8 cellular contexts compared by ENCODE assay signal in the genomic region with DNA sequence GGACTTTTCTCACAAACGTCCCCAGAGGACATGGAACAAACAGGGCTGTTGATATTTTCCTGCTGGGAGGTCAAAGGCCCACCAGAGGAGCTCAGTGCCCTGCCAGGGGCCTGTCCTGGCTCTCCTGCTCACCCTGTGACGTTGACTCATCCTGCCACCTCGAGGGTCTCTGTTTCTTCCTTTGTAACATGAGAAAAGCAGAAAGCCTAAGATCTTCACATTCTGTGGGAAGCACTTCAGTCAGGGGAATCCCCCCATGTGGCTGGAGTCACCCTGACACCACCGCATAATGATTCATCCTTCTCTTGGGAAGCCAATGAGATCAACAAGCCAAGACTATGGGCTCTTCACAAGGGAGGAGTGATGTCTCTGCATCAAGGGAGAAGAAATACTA.
A peak's percentile ranks its signal among the peaks of the same experiment; 100 is the strongest.
DNase-seq lines count a peak whose midpoint lies in the region; ATAC-seq, FAIRE-seq and TF ChIP-seq lines count a peak whose summit lies in the region.

No MANE protein-coding gene starts in this region.

- DNase-seq in GM12865 (ENCODE audit: low read depth) (peak; percentile 53), SJSA1 (ENCODE audit: low read depth in 1 of 2, low spot score in 2 of 2) (peak; percentile 85 to 91), bronchial epithelial cell (ENCODE audit: low read depth) (peak; percentile 54), mesothelial cell of epicardium (ENCODE audit: low spot score in 2 of 2, unreplicated experiment in 2 of 2) (no peak), NCI-H1930 (lab: John Stamatoyannopoulos, UW) (no peak), CD1c-positive myeloid dendritic cell (ENCODE audit: extremely low spot score) (no peak)
- peak; percentile 49 to 51 for DNase-seq in stimulated activated CD4-positive, alpha-beta T cell treated with anti-CD3 and anti-CD28 coated beads, Interleukin-15, amount 100 ng/mL, for 48 hours (ENCODE audit: low read depth in 2 of 2)

- H3K9me3 Mint-ChIP-seq in mesothelial cell of epicardium: peaks cover 3% of the 10 kb centered on the region

- H3K36me3 ChIP-seq in SJSA1 (no peaks in the 10 kb centered on the region), bronchial epithelial cell (ENCODE audit: control insufficient read depth, insufficient read depth, low read length) (no peaks in the 10 kb centered on the region)

- H3K36me3 Mint-ChIP-seq in mesothelial cell of epicardium: no peaks in the 10 kb centered on the region

- TF ChIP-seq CTCF in GM12865 (IDR thresholded peaks at IDR 0.05; ENCODE audit: insufficient read depth, low read depth, low read length, missing control alignments) (no peak), bronchial epithelial cell (IDR thresholded peaks at IDR 0.05; ENCODE audit: insufficient read depth, low read length, severe bottlenecking) (no peak), mesothelial cell of epicardium (IDR thresholded peaks at IDR 0.05; ENCODE audit: unreplicated experiment) (no peak)

- peaks cover 39% of the 10 kb centered on the region for H3K4me1 ChIP-seq in SJSA1 (replicated peaks)

- H3K4me3 Mint-ChIP-seq in mesothelial cell of epicardium: no peak overlapping the region

- H3K27me3 Mint-ChIP-seq in mesothelial cell of epicardium (ENCODE audit: low read depth): peaks cover 11% of the 10 kb centered on the region

- H3K27me3 ChIP-seq in SJSA1 (replicated peaks): no peaks in the 10 kb centered on the region
- H3K27me3 ChIP-seq in bronchial epithelial cell (ENCODE audit: control insufficient read depth, insufficient read depth, low read length): no peaks in the 10 kb centered on the region

- no peak for ATAC-seq in GM18517 (IDR thresholded peaks at IDR 0.05; ENCODE audit: unreplicated experiment)

- no peak overlapping the region for H3K27ac Mint-ChIP-seq in mesothelial cell of epicardium

- no peaks in the 10 kb centered on the region for H3K9me3 ChIP-seq in SJSA1 (replicated peaks)

- H3K4me3 ChIP-seq in GM12865 (ENCODE audit: low read depth, low read length) (no peak overlapping the region), SJSA1 (no peak overlapping the region), bronchial epithelial cell (ENCODE audit: low read depth, low read length) (no peak overlapping the region)

- peaks cover 4% of the 10 kb centered on the region for H3K4me1 Mint-ChIP-seq in mesothelial cell of epicardium

- no peak for FAIRE-seq in bronchial epithelial cell (lab: Jason Lieb, UNC)

- H3K27ac ChIP-seq in SJSA1: peak overlapping the region; percentile 57

Comparison
In these comparisons a context has a peak if more than half of its experiments do, and no peak if none do; other contexts are left out.
1. DNase-seq: peak in GM12865 (single experiment), SJSA1 (2 of 2), bronchial epithelial cell (single experiment) and stimulated activated CD4-positive, alpha-beta T cell treated with anti-CD3 and anti-CD28 coated beads, Interleukin-15, amount 100 ng/mL, for 48 hours (2 of 2); none in mesothelial cell of epicardium (0 of 2), NCI-H1930 (0 of 2) and CD1c-positive myeloid dendritic cell (single experiment).